In genomic region chr11:12199231-12199948, GRCh38 we compare ENCODE assay signal across 10 cellular contexts.
A peak's percentile ranks its signal among the peaks of the same experiment; 100 is the strongest.
DNase-seq lines count a peak whose midpoint lies in the region; ATAC-seq and TF ChIP-seq lines count a peak whose summit lies in the region.
"Had no signal": no experiment of that assay in that cellular context is flagged by ENCODE, and none has a peak within 500 bp of the region (broad histone marks: within the 10 kb centered on the region; RNA-seq: fewer than 3 reads in every experiment).

No MANE protein-coding gene starts in this region.

- no peaks in the 10 kb centered on the region for H3K9me2 ChIP-seq in MM.1S (replicated peaks; ENCODE audit: insufficient read depth, low read length)

- H3K4me1 ChIP-seq in DND-41 (ENCODE audit: insufficient read depth, low read length) (peaks cover 44% of the 10 kb centered on the region), MM.1S (ENCODE audit: low read length) (peaks cover 25% of the 10 kb centered on the region), breast epithelium (peaks cover 0 to 6% of the 10 kb centered on the region in 2 donors)
- H3K4me1 ChIP-seq in naive thymus-derived CD4-positive, alpha-beta T cell (ENCODE audit: control insufficient read depth in 2 of 2, insufficient read depth in 2 of 2, low read length in 2 of 2): peaks cover 40 to 52% of the 10 kb centered on the region in 2 donors

- TF ChIP-seq CTCF in DND-41 (IDR thresholded peaks at IDR 0.05; ENCODE audit: borderline replicate concordance, extremely low read depth, low read length, poor library complexity, severe bottlenecking) (no peak), MM.1S (IDR thresholded peaks at IDR 0.05; ENCODE audit: low read length) (peak; percentile 44), breast epithelium (IDR thresholded peaks at IDR 0.05) (no peak)

- POLR2A ChIA-PET in naive thymus-derived CD4-positive, alpha-beta T cell (lab: Charles Lee): interaction anchor here (0.7 kb wide), 1 partner anchor 15 kb away, joined by 3 read pairs; no protein-coding TSS in a partner anchor

- H3K27me3 ChIP-seq in DND-41 (ENCODE audit: insufficient read depth, low read length, poor library complexity): no peaks in the 10 kb centered on the region
- no peaks in the 10 kb centered on the region for H3K27me3 ChIP-seq in MM.1S (replicated peaks; ENCODE audit: insufficient read depth, low read length)
- H3K27me3 ChIP-seq in naive thymus-derived CD4-positive, alpha-beta T cell (ENCODE audit: control insufficient read depth in 2 of 2, insufficient read depth in 2 of 2, low read length in 2 of 2): no peaks in the 10 kb centered on the region
- H3K27me3 ChIP-seq in breast epithelium: no peaks in the 10 kb centered on the region

- no peaks in the 10 kb centered on the region for H3K9me3 ChIP-seq in DND-41 (ENCODE audit: insufficient read depth, low read length, severe bottlenecking)
- H3K9me3 ChIP-seq in MM.1S (replicated peaks; ENCODE audit: insufficient read depth, low read length): no peaks in the 10 kb centered on the region
- no peaks in the 10 kb centered on the region for H3K9me3 ChIP-seq in naive thymus-derived CD4-positive, alpha-beta T cell (ENCODE audit: control insufficient read depth in 2 of 3, low read length in 3 of 3)
- no peaks in the 10 kb centered on the region for H3K9me3 ChIP-seq in breast epithelium

- ATAC-seq in DND-41 (ENCODE audit: insufficient read depth, low read depth) (no peak), HG03039 (IDR thresholded peaks at IDR 0.05; ENCODE audit: unreplicated experiment) (no peak)
- ATAC-seq in naive thymus-derived CD4-positive, alpha-beta T cell: no peak

- DNase-seq in DND-41: no peak
- peak; percentile 83 for DNase-seq in MM.1S
- DNase-seq in naive thymus-derived CD4-positive, alpha-beta T cell: no peak
- DNase-seq in RKO (ENCODE audit: low spot score): no peak
- DNase-seq in breast epithelium (ENCODE audit: low spot score in 2 of 2): no peak
- DNase-seq: H9, nephron progenitor cell had no signal

- peaks cover 0 to 28% (median under 1%) of the 10 kb centered on the region in 5 donors for H3K36me3 Mint-ChIP-seq in naive thymus-derived CD4-positive, alpha-beta T cell
- H3K36me3 Mint-ChIP-seq: IgD-negative memory B cell had no signal

- H3K4me3 ChIP-seq in DND-41 (ENCODE audit: low read depth in 1 of 2, low read length in 2 of 2): no peak overlapping the region
- peak overlapping the region; percentile 9 for H3K4me3 ChIP-seq in MM.1S (ENCODE audit: low read length)
- no peak overlapping the region for H3K4me3 ChIP-seq in naive thymus-derived CD4-positive, alpha-beta T cell (ENCODE audit: low read length)
- H3K4me3 ChIP-seq in breast epithelium: no peak overlapping the region

- intact Hi-C loops in naive thymus-derived CD4-positive, alpha-beta T cell (cut with micrococcal nuclease): loop anchor here (5.0 to 10.0 kb wide), 2 partner anchors 57 to 355 kb away; partner anchors contain the start of gene USP47 (in 1 of the 2)
- intact Hi-C loops in breast epithelium (cut with DNase I; ENCODE audit: low total_unique reads): no loop called here

- H3K4me3 Mint-ChIP-seq in naive thymus-derived CD4-positive, alpha-beta T cell: peak overlapping the region in 9 of 10 donors; percentile 13 to 92 (median 51)
- H3K4me3 Mint-ChIP-seq: H9, IgD-negative memory B cell, nephron progenitor cell had no signal

- no peaks in the 10 kb centered on the region for H3K27me3 Mint-ChIP-seq in naive thymus-derived CD4-positive, alpha-beta T cell

- CTCF ChIA-PET in naive thymus-derived CD4-positive, alpha-beta T cell (lab: Charles Lee): interaction anchor here (0.8 to 1.4 kb wide), 2 partner anchors 9 to 39 kb away, joined by 3 read pairs; no protein-coding TSS in a partner anchor

- peak overlapping the region; percentile 5 for H3K27ac ChIP-seq in DND-41 (ENCODE audit: low read length)
- H3K27ac ChIP-seq in MM.1S (ENCODE audit: low read length): peak overlapping the region; percentile 50; the same call in 1 of the 2 replicates
- peak overlapping the region; percentile 32 for H3K27ac ChIP-seq in angular gyrus (ENCODE audit: low read depth, low read length)
- H3K27ac ChIP-seq in naive thymus-derived CD4-positive, alpha-beta T cell (ENCODE audit: low read depth, low read length): no peak overlapping the region
- no peak overlapping the region for H3K27ac ChIP-seq in breast epithelium

- peak overlapping the region; percentile 34 to 97 (median 64) for H3K27ac Mint-ChIP-seq in naive thymus-derived CD4-positive, alpha-beta T cell
- H3K27ac Mint-ChIP-seq: H9, IgD-negative memory B cell, nephron progenitor cell had no signal

- H3K4me2 ChIP-seq in DND-41 (ENCODE audit: insufficient read depth, low read length) (no peak overlapping the region), MM.1S (ENCODE audit: low read depth, low read length) (peak overlapping the region; percentile 66)

- H3K9ac ChIP-seq in DND-41 (ENCODE audit: low read depth, low read length): no peak overlapping the region
- H3K9ac ChIP-seq in MM.1S (ENCODE audit: low read length): peak overlapping the region; percentile 27; the same call in 1 of the 2 replicates

- no peaks in the 10 kb centered on the region for H3F3A ChIP-seq in MM.1S (ENCODE audit: insufficient read depth, low read length)

- H2AFZ ChIP-seq in DND-41 (ENCODE audit: low read depth, low read length) (no peak overlapping the region), MM.1S (ENCODE audit: low read length) (peak overlapping the region; percentile 63)

- H4K20me1 ChIP-seq in DND-41 (ENCODE audit: insufficient read depth, low read length) (no peaks in the 10 kb centered on the region), MM.1S (ENCODE audit: insufficient read depth, low read length) (no peaks in the 10 kb centered on the region)

- H3K36me3 ChIP-seq in DND-41 (ENCODE audit: insufficient read depth, low read length) (no peaks in the 10 kb centered on the region), MM.1S (replicated peaks; ENCODE audit: insufficient read depth, low read length) (no peaks in the 10 kb centered on the region), breast epithelium (no peaks in the 10 kb centered on the region)
- H3K36me3 ChIP-seq in naive thymus-derived CD4-positive, alpha-beta T cell (ENCODE audit: control insufficient read depth in 2 of 3, insufficient read depth in 3 of 3, low read length in 3 of 3): no peaks in the 10 kb centered on the region

- H3K9me3 Mint-ChIP-seq in naive thymus-derived CD4-positive, alpha-beta T cell: peaks cover 0 to 2% (median 0%) of the 10 kb centered on the region in 11 donors
- H3K9me3 Mint-ChIP-seq: nephron progenitor cell had no signal

- H3K79me2 ChIP-seq in DND-41 (ENCODE audit: insufficient read depth, low read length) (no peaks in the 10 kb centered on the region), MM.1S (ENCODE audit: low read length) (no peaks in the 10 kb centered on the region)

- TF ChIP-seq POLR2A in breast epithelium (IDR thresholded peaks at IDR 0.05): no peak

- peaks cover 43 to 66% (median 58%) of the 10 kb centered on the region in 7 donors for H3K4me1 Mint-ChIP-seq in naive thymus-derived CD4-positive, alpha-beta T cell

Comparison
In these comparisons a context has a peak if more than half of its experiments do, and no peak if none do; other contexts are left out.
1. H3K27ac ChIP-seq: peak in DND-41 (single experiment), MM.1S (single experiment) and angular gyrus (single experiment); none in naive thymus-derived CD4-positive, alpha-beta T cell (single experiment) and breast epithelium (0 of 2).